16 cellular contexts compared by ENCODE assay signal in genomic region chr14:75860561-75861160, GRCh38.
A peak's percentile ranks its signal among the peaks of the same experiment; 100 is the strongest.
DNase-seq lines count a peak whose midpoint lies in the region; ATAC-seq lines count a peak whose summit lies in the region.
"Had no signal": no experiment of that assay in that cellular context is flagged by ENCODE, and none has a peak within 500 bp of the region (broad histone marks: within the 10 kb centered on the region; RNA-seq: fewer than 3 reads in every experiment).

No MANE protein-coding gene starts in this region.

- WGBS in right cardiac atrium: 57% methylated on average over 5 of the region's 5 CpGs

- DNase-seq in right cardiac atrium (no peak), Right ventricle myocardium superior (no peak), adipocyte (ENCODE audit: low read depth) (no peak), OCI-M1 (lab: John Stamatoyannopoulos, UW) (no peak)
- no peak for DNase-seq in effector CD8-positive, alpha-beta T cell (lab: John Stamatoyannopoulos, UW)
- DNase-seq: activated CD4-positive, alpha-beta T cell treated with anti-CD3 and anti-CD28 coated beads for 4 hours; CD8-positive, alpha-beta T cell; hypothalamus; mucosa of descending colon; SIG-M5; small intestine had no signal

- peak in 1 of 2 donors; percentile 28 for ATAC-seq in right cardiac atrium
- no peak for ATAC-seq in Right ventricle myocardium superior (ENCODE audit: poor library complexity)
- no peak for ATAC-seq in HG02840 (IDR thresholded peaks at IDR 0.05; ENCODE audit: low FRiP score, unreplicated experiment)
- ATAC-seq in GM18520 (IDR thresholded peaks at IDR 0.05; ENCODE audit: unreplicated experiment): no peak
- ATAC-seq: CD8-positive, alpha-beta T cell had no signal

- intact Hi-C loops in right cardiac atrium (cut with DNase I) (no loop called here), Right ventricle myocardium superior (cut with DNase I) (no loop called here)

- no peak overlapping the region for H3K9ac ChIP-seq in adipocyte (ENCODE audit: low read length)
- H3K9ac ChIP-seq in muscle layer of colon (ENCODE audit: low read length): no peak overlapping the region

- H3K4me1 ChIP-seq in right cardiac atrium (ENCODE audit: control insufficient read depth, insufficient read depth, low read length) (no peaks in the 10 kb centered on the region), adipocyte (ENCODE audit: control insufficient read depth, insufficient read depth, low read length) (peaks cover 31% of the 10 kb centered on the region), muscle layer of colon (ENCODE audit: insufficient read depth, low read length) (peaks cover 24% of the 10 kb centered on the region)

- H3K27ac ChIP-seq in right cardiac atrium (ENCODE audit: low read length): peak overlapping the region; percentile 45
- H3K27ac ChIP-seq in muscle layer of colon (ENCODE audit: low read depth, low read length): peak overlapping the region; percentile 1
- H3K27ac ChIP-seq: ovary, upper lobe of left lung had no signal

- H3K27me3 ChIP-seq in right cardiac atrium (ENCODE audit: control insufficient read depth, insufficient read depth) (no peaks in the 10 kb centered on the region), adipocyte (replicated peaks; ENCODE audit: control insufficient read depth, insufficient read depth, low read length) (no peaks in the 10 kb centered on the region), muscle layer of colon (ENCODE audit: control insufficient read depth in 1 of 2, insufficient read depth in 2 of 2, low read length in 2 of 2) (no peaks in the 10 kb centered on the region)
- H3K27me3 ChIP-seq: ovary, upper lobe of left lung had no signal

- H3K4me3 ChIP-seq in right cardiac atrium (ENCODE audit: low read length) (no peak overlapping the region), adipocyte (ENCODE audit: low read length) (peak overlapping the region; percentile 44), muscle layer of colon (ENCODE audit: low read depth in 1 of 2, low read length in 2 of 2) (no peak overlapping the region)
- H3K4me3 ChIP-seq: mucosa of descending colon, ovary, upper lobe of left lung had no signal

- no peaks in the 10 kb centered on the region for H3K9me3 ChIP-seq in right cardiac atrium (ENCODE audit: control insufficient read depth, low read length)
- no peaks in the 10 kb centered on the region for H3K9me3 ChIP-seq in adipocyte (ENCODE audit: control insufficient read depth, low read length)
- H3K9me3 ChIP-seq in muscle layer of colon (ENCODE audit: low read length): no peaks in the 10 kb centered on the region
- H3K9me3 ChIP-seq: mucosa of descending colon, ovary, upper lobe of left lung had no signal

- H3K36me3 ChIP-seq in adipocyte (ENCODE audit: control insufficient read depth, insufficient read depth, low read length, severe bottlenecking) (no peaks in the 10 kb centered on the region), muscle layer of colon (ENCODE audit: insufficient read depth, low read length) (no peaks in the 10 kb centered on the region)
- H3K36me3 ChIP-seq: ovary had no signal
